Comparison of ENCODE assay signal across 8 cellular contexts in genomic region chr9:129489838-129490582, GRCh38.
DNase-seq lines count a peak whose midpoint lies in the region; ATAC-seq, FAIRE-seq and TF ChIP-seq lines count a peak whose summit lies in the region.

No MANE protein-coding gene starts in this region.

- H3K27me3 ChIP-seq in GM12878 (replicated peaks in 1 of 2; ENCODE audit: control insufficient read depth in 2 of 2, insufficient read depth in 2 of 2, low read length in 1 of 2) (peaks cover 2% of the 10 kb centered on the region in 2 experiments; a peak in 3 of 4 replicates), right lobe of liver (no peaks in the 10 kb centered on the region)

- peaks cover 21% of the 10 kb centered on the region for H3K36me3 Mint-ChIP-seq in stimulated activated memory B cell treated with anti-CD40 and anti-IgM and Interleukin-4, amounts not matched to agents 10 μg/mL and 1 μg/mL and 100 μg/mL, for 72 hours

- no peak overlapping the region for H3K4me2 ChIP-seq in GM12878 (ENCODE audit: control insufficient read depth, insufficient read depth)

- CTCF ChIA-PET in GM12878 (lab: Yijun Ruan, JAX), result interaction anchor here (0.9 to 1.2 kb wide), 3 partner anchors 113 to 347 kb away, joined by 3 to 5 read pairs (median 3); no protein-coding TSS in a partner anchor

- TF ChIP-seq RAD21 in GM12878 (IDR thresholded peaks at IDR 0.05; ENCODE audit: insufficient read depth, low read depth, low read length), result no peak

- H3K4me3 ChIP-seq in SK-N-MC, result peak overlapping the region; percentile 77
- no peak overlapping the region for H3K4me3 ChIP-seq in GM12878
- H3K4me3 ChIP-seq in right lobe of liver, result peak overlapping the region; percentile 50 to 64 (median 61)

- no peak for TF ChIP-seq EP300 in GM12878 (IDR thresholded peaks at IDR 0.05; ENCODE audit: borderline replicate concordance in 1 of 2, control insufficient read depth in 1 of 2, low read depth in 2 of 2, low read length in 2 of 2)

- DNase-seq in SK-N-MC (ENCODE audit: low read depth, low spot score) (no peak), GM12878 (ENCODE audit: low read depth, low spot score) (no peak), right lobe of liver (peak in 2 of 3 donors; percentile 60 to 62)

- no peaks in the 10 kb centered on the region for H3K9me3 ChIP-seq in SK-N-MC (ENCODE audit: low read depth, low read length)
- H3K9me3 ChIP-seq in GM12878 (replicated peaks; ENCODE audit: control insufficient read depth, insufficient read depth, low read length), result no peaks in the 10 kb centered on the region
- no peaks in the 10 kb centered on the region for H3K9me3 ChIP-seq in right lobe of liver

- peaks cover 38% of the 10 kb centered on the region for H3K4me1 Mint-ChIP-seq in stimulated activated memory B cell treated with anti-CD40 and anti-IgM and Interleukin-4, amounts not matched to agents 10 μg/mL and 1 μg/mL and 100 μg/mL, for 72 hours

- H3K9ac ChIP-seq in SK-N-MC (ENCODE audit: insufficient read length) (peak overlapping the region; percentile 78), GM12878 (ENCODE audit: control insufficient read depth, insufficient read depth, low read length) (no peak overlapping the region)

- intact Hi-C loops in GM12878 (cut with micrococcal nuclease; ENCODE audit: unreplicated experiment), result loop anchor here (10.0 kb wide), 2 partner anchors 115 to 315 kb away; partner anchors contain the start of gene IER5L
- intact Hi-C loops in right lobe of liver (cut with DNase I), result loop anchor here (5.0 to 10.0 kb wide), 3 partner anchors 155 to 315 kb away; partner anchors contain the start of gene IER5L (in 2 of the 2)

- H3K27ac Mint-ChIP-seq in stimulated activated memory B cell treated with anti-CD40 and anti-IgM and Interleukin-4, amounts not matched to agents 10 μg/mL and 1 μg/mL and 100 μg/mL, for 72 hours, result peak overlapping the region; percentile 90

- TF ChIP-seq POLR2A in GM12878 (IDR thresholded peaks at IDR 0.05; ENCODE audit: low read depth, low read length), result no peak
- peak; percentile 59 for TF ChIP-seq POLR2A in right lobe of liver (IDR thresholded peaks at IDR 0.05)

- peaks cover 7% of the 10 kb centered on the region for H3K4me1 ChIP-seq in GM12878 (ENCODE audit: control insufficient read depth, insufficient read depth, low read length)
- H3K4me1 ChIP-seq in right lobe of liver, result peaks cover 3 to 57% (median 26%) of the 10 kb centered on the region in 4 donors

- H2AFZ ChIP-seq in GM12878 (ENCODE audit: control insufficient read depth, low read depth, low read length), result no peak overlapping the region

- H3K36me3 ChIP-seq in SK-N-MC (ENCODE audit: insufficient read depth, low read length) (no peaks in the 10 kb centered on the region), GM12878 (ENCODE audit: control insufficient read depth in 2 of 2, insufficient read depth in 2 of 2, low read length in 1 of 2) (no peaks in the 10 kb centered on the region), right lobe of liver (no peaks in the 10 kb centered on the region)

- no TSS peak for BruUV-seq in GM12878 (replicated peaks; lab: Mats Ljungman, UMichigan)

- H3K27me3 Mint-ChIP-seq in stimulated activated memory B cell treated with anti-CD40 and anti-IgM and Interleukin-4, amounts not matched to agents 10 μg/mL and 1 μg/mL and 100 μg/mL, for 72 hours, result peaks cover 45% of the 10 kb centered on the region

- H3K9me3 Mint-ChIP-seq in stimulated activated memory B cell treated with anti-CD40 and anti-IgM and Interleukin-4, amounts not matched to agents 10 μg/mL and 1 μg/mL and 100 μg/mL, for 72 hours, result no peaks in the 10 kb centered on the region

- H3K79me2 ChIP-seq in GM12878 (ENCODE audit: control insufficient read depth, insufficient read depth, low read length), result no peaks in the 10 kb centered on the region

- in situ Hi-C loops in GM12878 (cut with MboI), result no loop called here

- peak overlapping the region; percentile 100 for H3K27ac ChIP-seq in 22Rv1
- H3K27ac ChIP-seq in SK-N-MC, result peak overlapping the region; percentile 100
- H3K27ac ChIP-seq in GM12878 (ENCODE audit: control insufficient read depth, insufficient read depth), result no peak overlapping the region
- H3K27ac ChIP-seq in right lobe of liver, result peak overlapping the region; percentile 96 to 99 (median 99)

- FAIRE-seq in GM12878 (lab: Jason Lieb, UNC), result no peak

- SMC1A ChIA-PET in GM12878 (lab: Charles Lee; ENCODE audit: uncharacterized antibody, unreplicated experiment), result interaction anchor here (1.2 kb wide), 1 partner anchor 351 kb away, joined by 3 read pairs; no protein-coding TSS in a partner anchor

- 78% methylated on average over 15 of the region's 15 CpGs for WGBS in GM12878 (ENCODE audit: insufficient coverage, insufficient replicate concordance, low lambda C conversion rate, missing lambda C conversion rate)
- WGBS in right lobe of liver (ENCODE audit: insufficient coverage, low coverage, low lambda C conversion rate, missing lambda C conversion rate), result 8% methylated on average over 10 of the region's 15 CpGs

- POLR2A ChIA-PET in GM12878 (lab: Charles Lee), result interaction anchor here (0.6 kb wide), 1 partner anchor 31 kb away, joined by 4 read pairs; no protein-coding TSS in a partner anchor

- no peaks in the 10 kb centered on the region for H4K20me1 ChIP-seq in GM12878 (ENCODE audit: control insufficient read depth, insufficient read depth)

- RAD21 ChIA-PET in GM12878 (lab: Charles Lee; ENCODE audit: unreplicated experiment), result interaction anchor here (2.0 kb wide), 1 partner anchor 30 kb away, joined by 7 read pairs; no protein-coding TSS in a partner anchor

- TF ChIP-seq CTCF in 22Rv1 (IDR thresholded peaks at IDR 0.05), result no peak
- TF ChIP-seq CTCF in GM12878 (IDR thresholded peaks at IDR 0.05 in 2 of 3, conservative IDR thresholded peaks at IDR 0.05 in 1 of 3; ENCODE audit: control insufficient read depth in 2 of 3, extremely low read depth in 1 of 3, insufficient read depth in 1 of 3, low read depth in 3 of 3, low read length in 3 of 3), result no peak
- TF ChIP-seq CTCF in right lobe of liver (IDR thresholded peaks at IDR 0.05), result no peak

- ATAC-seq in GM12878 (no peak), right lobe of liver (peak in 1 of 4 donors; percentile 3), GM19351 (IDR thresholded peaks at IDR 0.05; ENCODE audit: unreplicated experiment) (no peak), HG02981 (IDR thresholded peaks at IDR 0.05; ENCODE audit: unreplicated experiment) (no peak), GM19455 (IDR thresholded peaks at IDR 0.05; ENCODE audit: unreplicated experiment) (no peak)
- ATAC-seq in stimulated activated memory B cell treated with anti-CD40 and anti-IgM and Interleukin-4, amounts not matched to agents 10 μg/mL and 1 μg/mL and 100 μg/mL, for 72 hours, result no peak

- H3K4me3 Mint-ChIP-seq in stimulated activated memory B cell treated with anti-CD40 and anti-IgM and Interleukin-4, amounts not matched to agents 10 μg/mL and 1 μg/mL and 100 μg/mL, for 72 hours, result peak overlapping the region; percentile 70

TF ChIP-seq in GM12878, 131 proteins besides CTCF, POLR2A, EP300 and RAD21:
- TF ChIP-seq IKZF1 (conservative IDR thresholded peaks at IDR 0.05) (0 out of 2 replicates have a peak, but pooled peaks have one; percentile 2), IKZF2 (IDR thresholded peaks at IDR 0.05) (peak in 1 of 2 experiments; percentile 12; a peak in 1 of 4 replicates), CHD4 (IDR thresholded peaks at IDR 0.05) (no peak), HDGF (IDR thresholded peaks at IDR 0.05) (peak; percentile 58; the same call in 1 of the 2 replicates)

Comparison
In these comparisons a context has a peak if more than half of its experiments do, and no peak if none do; other contexts are left out.
1. DNase-seq: peak in right lobe of liver (2 of 3); none in SK-N-MC (single experiment) and GM12878 (single experiment).